8 cellular contexts compared by ENCODE assay signal in genomic region chr4:165326831-165327210, GRCh38. TPM values are rescaled to one million over a fixed set of nuclear protein-coding genes. Genes with fewer than 3 reads are reported as not detected.
DNase-seq lines count a peak whose midpoint lies in the region; ATAC-seq, FAIRE-seq and TF ChIP-seq lines count a peak whose summit lies in the region.

No MANE protein-coding gene starts in this region.

- H3K9me3 ChIP-seq in cardiac muscle cell (ENCODE audit: low read depth) (no peaks in the 10 kb centered on the region), stomach (no peaks in the 10 kb centered on the region)

- H3K4me3 ChIP-seq in cardiac muscle cell: peak overlapping the region; percentile 67
- peak overlapping the region; percentile 87 to 96 (median 88) for H3K4me3 ChIP-seq in stomach

- H3K27ac ChIP-seq in cardiac muscle cell (peak overlapping the region; percentile 94), stomach (peak overlapping the region; percentile 68 to 90 (median 81))

- DNase-seq in cardiac muscle cell (ENCODE audit: low read depth in 1 of 2, low spot score in 1 of 2): peak; percentile 36 to 38
- DNase-seq in Right ventricle myocardium inferior (ENCODE audit: missing footprints): no peak
- peak; percentile 45 for DNase-seq in HTR-8/SVneo (ENCODE audit: insufficient read length, low spot score)
- DNase-seq in amniotic epithelial cell (ENCODE audit: low read depth): peak; percentile 46
- DNase-seq in iPS-NIHi7 (ENCODE audit: extremely low spot score): peak; percentile 46
- no peak for DNase-seq in stomach
- no peak for DNase-seq in cortex of kidney (lab: John Stamatoyannopoulos, UW)

- intact Hi-C loops in Right ventricle myocardium inferior (cut with DNase I): loop anchor here (2.0 kb wide), 2 partner anchors 120 to 214 kb away; partner anchors contain the start of genes KLHL2 and TMEM192
- intact Hi-C loops in stomach (cut with DNase I; ENCODE audit: low total_unique reads): no loop called here

- no peak for FAIRE-seq in HTR-8/SVneo (lab: Jason Lieb, UNC)

- H3K27me3 ChIP-seq in cardiac muscle cell (no peaks in the 10 kb centered on the region), stomach (no peaks in the 10 kb centered on the region)

- no peak for TF ChIP-seq POLR2A in stomach (IDR thresholded peaks at IDR 0.05)

- 0 to 1% (median 0%) methylated on average over 13 to 14 of the region's 14 CpGs for WGBS in stomach, 5 donors

- no peak for TF ChIP-seq CTCF in cardiac muscle cell (IDR thresholded peaks at IDR 0.05; ENCODE audit: low read depth, low read length)
- no peak for TF ChIP-seq CTCF in stomach (IDR thresholded peaks at IDR 0.05)

- H3K4me1 ChIP-seq in cardiac muscle cell (ENCODE audit: low read depth) (peaks cover 22% of the 10 kb centered on the region), stomach (peaks cover 12 to 44% (median 33%) of the 10 kb centered on the region in 4 donors)

- no peak for TF ChIP-seq EP300 in stomach (IDR thresholded peaks at IDR 0.05)

- H3K36me3 ChIP-seq in cardiac muscle cell: no peaks in the 10 kb centered on the region
- no peaks in the 10 kb centered on the region for H3K36me3 ChIP-seq in stomach

- ATAC-seq in Right ventricle myocardium inferior: no peak
- ATAC-seq in GM18861 (IDR thresholded peaks at IDR 0.05; ENCODE audit: unreplicated experiment): no peak

RNA-seq across cellular contexts. Expression of gene MSMO1, which starts 0.6 kb away (rescaled TPM):
- total RNA-seq in cardiac muscle cell: 65.8 and 170 TPM in 2 replicates
- polyA plus RNA-seq in cardiac muscle cell: 138 and 305 TPM in 2 replicates
- 8.5 TPM for total RNA-seq in Right ventricle myocardium inferior
- 10 to 100 TPM in 3 of 5 donors, 1 to 10 TPM in 2; 6.7 to 62.6 (median 10.3) TPM for total RNA-seq in stomach
- 10 to 100 TPM; 18.6 to 46.4 (median 36.3) TPM for polyA plus RNA-seq in stomach

RNA-seq across cellular contexts. Expression of gene CPE, which starts 52.0 kb away (rescaled TPM):
- total RNA-seq in cardiac muscle cell (204 and 238 TPM in 2 replicates), Right ventricle myocardium inferior (56.2 TPM), stomach (100 to 1,000 TPM in 1 of 5 donors, 10 to 100 TPM in 4; 11.9 to 143 (median 44.5) TPM)
- polyA plus RNA-seq in cardiac muscle cell (238 and 323 TPM in 2 replicates), stomach (10 to 100 TPM in 2 of 3 donors, 1 to 10 TPM in 1; 8.8 to 27.8 (median 13.1) TPM)

Comparison
In these comparisons a context has a peak if more than half of its experiments do, and no peak if none do; other contexts are left out.
1. DNase-seq: peak in cardiac muscle cell (2 of 2), HTR-8/SVneo (single experiment), amniotic epithelial cell (single experiment) and iPS-NIHi7 (single experiment); none in Right ventricle myocardium inferior (single experiment), stomach (single experiment) and cortex of kidney (single experiment).